In the genomic region with DNA sequence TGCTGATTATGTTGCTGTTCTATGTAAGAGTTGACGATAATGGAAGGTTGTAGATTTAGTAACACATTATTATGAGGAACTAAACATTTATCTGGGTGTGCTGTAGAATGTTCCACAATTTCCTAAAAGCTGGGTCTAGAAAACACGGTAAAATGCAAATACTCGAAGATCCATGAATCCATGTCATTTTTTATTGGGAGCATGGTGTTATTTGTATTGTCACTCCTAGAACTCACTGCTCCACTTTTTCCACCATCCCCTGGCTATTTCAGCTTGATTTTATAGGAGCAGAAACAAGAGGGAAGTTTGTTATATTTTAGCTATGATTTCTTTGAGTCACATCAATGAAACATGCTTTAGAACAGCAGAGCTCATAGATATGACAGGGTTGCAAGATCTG, we compare ENCODE assay signal across 24 cellular contexts.
"Had no signal": no experiment of that assay in that cellular context is flagged by ENCODE, and none has a peak within 500 bp of the region (broad histone marks: within the 10 kb centered on the region; RNA-seq: fewer than 3 reads in every experiment).

No MANE protein-coding gene starts in this region.

- H3K36me3 ChIP-seq: esophagus muscularis mucosa, gastroesophageal sphincter, left ventricle myocardium inferior, lower lobe of right lung, neutrophil, spleen, thyroid gland had no signal

- H3K27ac Mint-ChIP-seq: effector memory CD8-positive, alpha-beta T cell; immature natural killer cell; memory B cell; mesothelial cell of epicardium; natural killer cell; stimulated activated naive B cell treated with anti-CD40 and anti-IgM and Interleukin-4, amounts not matched to agents 10 μg/mL and 1 μg/mL and 100 μg/mL, for 72 hours; stimulated activated naive CD8-positive, alpha-beta T cell treated with anti-CD3 and anti-CD28 coated beads, Interleukin-15, amount 100 ng/mL, for 72 hours; type B pancreatic cell had no signal

- H3K4me1 Mint-ChIP-seq: immature natural killer cell; natural killer cell; stimulated activated naive B cell treated with anti-CD40 and anti-IgM and Interleukin-4, amounts not matched to agents 10 μg/mL and 1 μg/mL and 100 μg/mL, for 72 hours; stimulated activated naive CD8-positive, alpha-beta T cell treated with anti-CD3 and anti-CD28 coated beads, Interleukin-15, amount 100 ng/mL, for 72 hours had no signal

- H3K27me3 Mint-ChIP-seq: effector memory CD8-positive, alpha-beta T cell; memory B cell; type B pancreatic cell had no signal

- FAIRE-seq: keratinocyte, urothelium cell line had no signal

- H3K27ac ChIP-seq: epithelial cell of prostate, esophagus muscularis mucosa, gastroesophageal sphincter, left ventricle myocardium inferior, lower lobe of right lung, neutrophil, spleen, thyroid gland had no signal

- H3K9me3 ChIP-seq: esophagus muscularis mucosa, gastroesophageal sphincter, left ventricle myocardium inferior, lower lobe of right lung, neutrophil, spleen, thyroid gland had no signal

- H3K9me3 Mint-ChIP-seq: effector memory CD8-positive, alpha-beta T cell; memory B cell; mesothelial cell of epicardium; natural killer cell; stimulated activated naive B cell treated with anti-CD40 and anti-IgM and Interleukin-4, amounts not matched to agents 10 μg/mL and 1 μg/mL and 100 μg/mL, for 72 hours; stimulated activated naive CD8-positive, alpha-beta T cell treated with anti-CD3 and anti-CD28 coated beads, Interleukin-15, amount 100 ng/mL, for 72 hours; type B pancreatic cell had no signal

- H3K4me3 Mint-ChIP-seq: effector memory CD8-positive, alpha-beta T cell; immature natural killer cell; memory B cell; mesothelial cell of epicardium; natural killer cell; stimulated activated naive B cell treated with anti-CD40 and anti-IgM and Interleukin-4, amounts not matched to agents 10 μg/mL and 1 μg/mL and 100 μg/mL, for 72 hours; stimulated activated naive CD8-positive, alpha-beta T cell treated with anti-CD3 and anti-CD28 coated beads, Interleukin-15, amount 100 ng/mL, for 72 hours; type B pancreatic cell had no signal

- H3K27me3 ChIP-seq: esophagus muscularis mucosa, gastroesophageal sphincter, spleen, thyroid gland had no signal

- H3K36me3 Mint-ChIP-seq: immature natural killer cell; memory B cell; mesothelial cell of epicardium; natural killer cell; stimulated activated naive B cell treated with anti-CD40 and anti-IgM and Interleukin-4, amounts not matched to agents 10 μg/mL and 1 μg/mL and 100 μg/mL, for 72 hours; type B pancreatic cell had no signal

- H3K4me1 ChIP-seq: left ventricle myocardium inferior, lower lobe of right lung had no signal

- H3K4me3 ChIP-seq: esophagus muscularis mucosa, gastroesophageal sphincter, left ventricle myocardium inferior, lower lobe of right lung, spleen, thyroid gland had no signal

- DNase-seq: cortex of kidney; effector memory CD8-positive, alpha-beta T cell; immature natural killer cell; left cardiac atrium; left ventricle myocardium inferior; lower lobe of right lung; natural killer cell; posterior cingulate gyrus; spleen; stimulated activated CD4-positive, alpha-beta T cell treated with anti-CD3 and anti-CD28 coated beads, Interleukin-15, amount 100 ng/mL, for 24 hours; stimulated activated CD4-positive, alpha-beta T cell treated with anti-CD3 and anti-CD28 coated beads, Interleukin-1b, Interleukin-23, amount 100 ng/mL, for 48 hours; stimulated activated CD4-positive, alpha-beta T cell treated with anti-CD3 and anti-CD28 coated beads, Interleukin-4, amount 100 ng/mL, for 24 hours; stimulated activated naive B cell treated with anti-CD40 and anti-IgM and Interleukin-4, amounts not matched to agents 10 μg/mL and 1 μg/mL and 100 μg/mL, for 72 hours; stimulated activated naive CD8-positive, alpha-beta T cell treated with anti-CD3 and anti-CD28 coated beads, Interleukin-15, amount 100 ng/mL, for 72 hours; thyroid gland had no signal
